Comparison of ENCODE assay signal across 20 cellular contexts in genomic region chr10:71979692-71980062, GRCh38. TPM values are rescaled to one million over a fixed set of nuclear protein-coding genes. Genes with fewer than 3 reads are reported as not detected.
DNase-seq lines count a peak whose midpoint lies in the region; ATAC-seq and TF ChIP-seq lines count a peak whose summit lies in the region.
"Had no signal": no experiment of that assay in that cellular context is flagged by ENCODE, and none has a peak within 500 bp of the region (broad histone marks: within the 10 kb centered on the region; RNA-seq: fewer than 3 reads in every experiment).

No MANE protein-coding gene starts in this region.

- H3K27ac Mint-ChIP-seq in activated naive CD4-positive, alpha-beta T cell treated with anti-CD3 and anti-CD28 coated beads, Interleukin-2, amount 10 ng/mL, durations not matched to agents 7 days and 5 days: peak overlapping the region; percentile 68
- no peak overlapping the region for H3K27ac Mint-ChIP-seq in activated naive CD4-positive, alpha-beta T cell treated with anti-CD3 and anti-CD28 coated beads, Interleukin-2, amount 50 U/mL, for 72 hours
- H3K27ac Mint-ChIP-seq in type B pancreatic cell: peak overlapping the region; percentile 39
- H3K27ac Mint-ChIP-seq: activated naive CD4-positive, alpha-beta T cell treated with anti-CD3 and anti-CD28 coated beads for 36 hours; CD4-positive, alpha-beta T cell; naive B cell; T-cell had no signal

- no peaks in the 10 kb centered on the region for H3K9me3 ChIP-seq in osteoblast (ENCODE audit: low read depth, low read length)

- intact Hi-C loops in posterior vena cava (cut with DNase I): no loop called here

- no peaks in the 10 kb centered on the region for H3K36me3 Mint-ChIP-seq in activated naive CD4-positive, alpha-beta T cell treated with anti-CD3 and anti-CD28 coated beads, Interleukin-2, amount 10 ng/mL, durations not matched to agents 7 days and 5 days
- no peaks in the 10 kb centered on the region for H3K36me3 Mint-ChIP-seq in activated naive CD4-positive, alpha-beta T cell treated with anti-CD3 and anti-CD28 coated beads, Interleukin-2, amount 50 U/mL, for 72 hours
- peaks cover 6% of the 10 kb centered on the region for H3K36me3 Mint-ChIP-seq in type B pancreatic cell
- H3K36me3 Mint-ChIP-seq: naive B cell, T-cell had no signal

- peaks cover 89% of the 10 kb centered on the region for H3K4me1 ChIP-seq in osteoblast (ENCODE audit: insufficient read depth, low read length)

- H3K4me1 Mint-ChIP-seq in activated naive CD4-positive, alpha-beta T cell treated with anti-CD3 and anti-CD28 coated beads, Interleukin-2, amount 10 ng/mL, durations not matched to agents 7 days and 5 days: peaks cover 2% of the 10 kb centered on the region
- peaks cover 68% of the 10 kb centered on the region for H3K4me1 Mint-ChIP-seq in type B pancreatic cell (ENCODE audit: unreplicated experiment)
- H3K4me1 Mint-ChIP-seq: T-cell had no signal

- H2AFZ ChIP-seq in osteoblast (ENCODE audit: low read length): no peak overlapping the region

- ATAC-seq in activated naive CD4-positive, alpha-beta T cell treated with anti-CD3 and anti-CD28 coated beads, Interleukin-2, amount 50 U/mL, for 72 hours: no peak
- ATAC-seq in HG03439 (IDR thresholded peaks at IDR 0.05; ENCODE audit: unreplicated experiment): no peak
- ATAC-seq: T-cell had no signal

- H3K4me3 Mint-ChIP-seq in activated naive CD4-positive, alpha-beta T cell treated with anti-CD3 and anti-CD28 coated beads, Interleukin-2, amount 10 ng/mL, durations not matched to agents 7 days and 5 days: no peak overlapping the region
- H3K4me3 Mint-ChIP-seq in type B pancreatic cell: peak overlapping the region; percentile 17
- H3K4me3 Mint-ChIP-seq: activated naive CD4-positive, alpha-beta T cell treated with anti-CD3 and anti-CD28 coated beads for 36 hours; CD4-positive, alpha-beta T cell; H9; naive B cell; T-cell had no signal

- H3K79me2 ChIP-seq in osteoblast (ENCODE audit: insufficient read depth, low read length): peaks cover 76% of the 10 kb centered on the region

- CTCF ChIA-PET in activated naive CD4-positive, alpha-beta T cell treated with anti-CD3 and anti-CD28 coated beads, Interleukin-2, amount 10 ng/mL, durations not matched to agents 7 days and 5 days (lab: Charles Lee): no interaction called here

- H4K20me1 ChIP-seq in osteoblast (ENCODE audit: insufficient read depth, low read length): peaks cover 47% of the 10 kb centered on the region

- no peak for TF ChIP-seq CTCF in osteoblast (IDR thresholded peaks at IDR 0.05; ENCODE audit: extremely low read depth, low read depth, low read length)
- no peak for TF ChIP-seq CTCF in type B pancreatic cell (conservative IDR thresholded peaks at IDR 0.05)

- peaks cover 5% of the 10 kb centered on the region for H3K36me3 ChIP-seq in osteoblast (ENCODE audit: insufficient read depth, low read length)

- peak overlapping the region; percentile 65 for H3K4me2 ChIP-seq in osteoblast (ENCODE audit: insufficient read depth, low read length)

- H3K27ac ChIP-seq in cingulate gyrus (ENCODE audit: low read depth, low read length) (peak overlapping the region; percentile 97), osteoblast (ENCODE audit: low read depth, low read length) (peak overlapping the region; percentile 64)
- H3K27ac ChIP-seq: 22Rv1 had no signal

- no peaks in the 10 kb centered on the region for H3K9me3 Mint-ChIP-seq in activated naive CD4-positive, alpha-beta T cell treated with anti-CD3 and anti-CD28 coated beads, Interleukin-2, amount 10 ng/mL, durations not matched to agents 7 days and 5 days
- H3K9me3 Mint-ChIP-seq in activated naive CD4-positive, alpha-beta T cell treated with anti-CD3 and anti-CD28 coated beads, Interleukin-2, amount 50 U/mL, for 72 hours: no peaks in the 10 kb centered on the region
- no peaks in the 10 kb centered on the region for H3K9me3 Mint-ChIP-seq in type B pancreatic cell
- H3K9me3 Mint-ChIP-seq: activated naive CD4-positive, alpha-beta T cell treated with anti-CD3 and anti-CD28 coated beads for 36 hours; CD4-positive, alpha-beta T cell; H9; naive B cell; T-cell had no signal

- no peak overlapping the region for H3K4me3 ChIP-seq in osteoblast (ENCODE audit: insufficient read depth, low read length)

- no peaks in the 10 kb centered on the region for H3K27me3 ChIP-seq in osteoblast (ENCODE audit: insufficient read depth, low read length)

- no peak for DNase-seq in activated naive CD4-positive, alpha-beta T cell treated with anti-CD3 and anti-CD28 coated beads, Interleukin-2, amount 10 ng/mL, durations not matched to agents 7 days and 5 days
- no peak for DNase-seq in activated naive CD4-positive, alpha-beta T cell treated with anti-CD3 and anti-CD28 coated beads, Interleukin-2, amount 50 U/mL, for 72 hours (ENCODE audit: low spot score in 2 of 2)
- no peak for DNase-seq in osteoblast (ENCODE audit: insufficient read length, low spot score, missing footprints)
- DNase-seq in type B pancreatic cell (ENCODE audit: extremely low spot score, unreplicated experiment): no peak
- DNase-seq in ACHN: no peak
- no peak for DNase-seq in posterior vena cava (ENCODE audit: low spot score)
- DNase-seq: activated CD4-positive, alpha-beta T cell treated with anti-CD3 and anti-CD28 coated beads for 1 hour; activated naive CD4-positive, alpha-beta T cell treated with anti-CD3 and anti-CD28 coated beads for 36 hours; CD4-positive, alpha-beta T cell; EL; H9; naive B cell; NCI-H1092 treated with DMSO at 0.1 percent for 48 hours; NCI-H774; retina; stimulated activated CD4-positive, alpha-beta T cell treated with anti-CD3 and anti-CD28 coated beads, Interleukin-4, amount 100 ng/mL, for 1 hour; T-cell had no signal

- in situ Hi-C loops in ACHN (cut with HindIII; ENCODE audit: low pct_ligation_motif_present, low pct_unique_long_range_greater_than_20kb, low sequenced_read_pairs): no loop called here

- peaks cover 8% of the 10 kb centered on the region for H3K27me3 Mint-ChIP-seq in activated naive CD4-positive, alpha-beta T cell treated with anti-CD3 and anti-CD28 coated beads, Interleukin-2, amount 10 ng/mL, durations not matched to agents 7 days and 5 days
- no peaks in the 10 kb centered on the region for H3K27me3 Mint-ChIP-seq in type B pancreatic cell
- H3K27me3 Mint-ChIP-seq: CD4-positive, alpha-beta T cell had no signal

RNA-seq across cellular contexts. Expression of gene CHST3, which starts 15.5 kb away (rescaled TPM):
- total RNA-seq in activated naive CD4-positive, alpha-beta T cell treated with anti-CD3 and anti-CD28 coated beads, Interleukin-2, amount 50 U/mL, for 72 hours: under 1 TPM; 0.16 to 0.88 TPM
- total RNA-seq in osteoblast (39.5 and 43.1 TPM in 2 replicates), type B pancreatic cell (ENCODE audit: low replicate concordance) (11.8 and 21.7 TPM in 2 replicates), posterior vena cava (10 to 100 TPM; 34.9 to 37.7 TPM)
- total RNA-seq: CD4-positive, alpha-beta T cell had no signal

Comparison
In these comparisons a context has a peak if more than half of its experiments do, and no peak if none do; other contexts are left out.
1. H3K27ac Mint-ChIP-seq: peak in activated naive CD4-positive, alpha-beta T cell treated with anti-CD3 and anti-CD28 coated beads, Interleukin-2, amount 10 ng/mL, durations not matched to agents 7 days and 5 days (single experiment) and type B pancreatic cell (single experiment); none in activated naive CD4-positive, alpha-beta T cell treated with anti-CD3 and anti-CD28 coated beads, Interleukin-2, amount 50 U/mL, for 72 hours (0 of 2).